ENCODE assay signal across 3 cellular contexts in the genomic region with DNA sequence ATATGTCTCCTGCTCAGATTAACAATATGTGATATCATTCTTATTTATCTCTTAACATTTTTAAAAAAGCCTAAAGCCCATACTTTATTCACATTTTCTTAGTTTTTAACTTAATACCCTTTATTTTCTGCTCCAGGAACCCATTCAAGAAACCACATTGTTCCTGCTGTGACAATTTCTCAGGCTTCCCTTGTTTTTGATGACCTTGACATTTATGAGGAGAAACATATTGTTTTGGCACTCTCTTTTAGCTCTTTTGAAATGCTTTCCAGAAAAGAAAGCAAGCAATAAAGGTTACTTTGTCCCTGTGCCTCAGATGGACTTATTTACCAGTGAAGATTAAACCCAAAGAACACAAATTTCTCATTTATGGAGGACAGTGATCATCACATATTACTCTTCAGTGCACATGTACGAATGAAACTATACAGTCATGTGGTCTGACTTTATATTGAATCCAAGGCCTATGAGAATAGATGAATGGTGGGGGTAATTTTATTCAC.
TF ChIP-seq lines count a peak whose summit lies in the region.

No MANE protein-coding gene starts in this region.

TF ChIP-seq in A549, 52 proteins besides CTCF, POLR2A, EP300 and RAD21:
- TF ChIP-seq RNF2 (IDR thresholded peaks at IDR 0.05; ENCODE audit: borderline replicate concordance, low read depth) (no peak), MAFK (IDR thresholded peaks at IDR 0.05; ENCODE audit: partially characterized antibody) (peak; percentile 51), CBX2 (IDR thresholded peaks at IDR 0.05; ENCODE audit: borderline replicate concordance, low read depth) (no peak)
TF ChIP-seq in A549: peak in this region for 1.

TF ChIP-seq in IMR-90, 13 proteins besides CTCF, POLR2A, EP300 and RAD21:
- 0 out of 2 replicates have a peak, but pooled peaks have one; percentile 23 for TF ChIP-seq MAFK (IDR thresholded peaks at IDR 0.05; ENCODE audit: low read depth, low read length)
- TF ChIP-seq NFE2L2 (IDR thresholded peaks at IDR 0.05; ENCODE audit: low read depth, low read length), result no peak

TF ChIP-seq in K562, 482 proteins besides CTCF, POLR2A, EP300 and RAD21:
- no peak for TF ChIP-seq TCF7L2 (IDR thresholded peaks at IDR 0.05; ENCODE audit: low read depth, low read length)
- TF ChIP-seq ZBTB17 (CRISPR knock-in tag; IDR thresholded peaks at IDR 0.05), result no peak
- no peak for TF ChIP-seq JUN (IDR thresholded peaks at IDR 0.05; ENCODE audit: borderline replicate concordance, low read depth, low read length)
- no peak for TF ChIP-seq JUN (CRISPR knock-in tag; IDR thresholded peaks at IDR 0.05; ENCODE audit: borderline replicate concordance)
- TF ChIP-seq, protein P1, sequence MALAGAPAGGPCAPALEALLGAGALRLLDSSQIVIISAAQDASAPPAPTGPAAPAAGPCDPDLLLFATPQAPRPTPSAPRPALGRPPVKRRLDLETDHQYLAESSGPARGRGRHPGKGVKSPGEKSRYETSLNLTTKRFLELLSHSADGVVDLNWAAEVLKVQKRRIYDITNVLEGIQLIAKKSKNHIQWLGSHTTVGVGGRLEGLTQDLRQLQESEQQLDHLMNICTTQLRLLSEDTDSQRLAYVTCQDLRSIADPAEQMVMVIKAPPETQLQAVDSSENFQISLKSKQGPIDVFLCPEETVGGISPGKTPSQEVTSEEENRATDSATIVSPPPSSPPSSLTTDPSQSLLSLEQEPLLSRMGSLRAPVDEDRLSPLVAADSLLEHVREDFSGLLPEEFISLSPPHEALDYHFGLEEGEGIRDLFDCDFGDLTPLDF (CRISPR knock-in tag; IDR thresholded peaks at IDR 0.05), result no peak
- TF ChIP-seq CCAR2 (IDR thresholded peaks at IDR 0.05; ENCODE audit: low read depth, low read length), result no peak
- no peak for TF ChIP-seq ZNF324 (CRISPR knock-in tag; IDR thresholded peaks at IDR 0.05)
- TF ChIP-seq C11orf30 (IDR thresholded peaks at IDR 0.05; ENCODE audit: low read depth), result 0 out of 2 replicates have a peak, but pooled peaks have one; percentile 6
